ENCODE assay signal across 1 cellular context in the genomic region with DNA sequence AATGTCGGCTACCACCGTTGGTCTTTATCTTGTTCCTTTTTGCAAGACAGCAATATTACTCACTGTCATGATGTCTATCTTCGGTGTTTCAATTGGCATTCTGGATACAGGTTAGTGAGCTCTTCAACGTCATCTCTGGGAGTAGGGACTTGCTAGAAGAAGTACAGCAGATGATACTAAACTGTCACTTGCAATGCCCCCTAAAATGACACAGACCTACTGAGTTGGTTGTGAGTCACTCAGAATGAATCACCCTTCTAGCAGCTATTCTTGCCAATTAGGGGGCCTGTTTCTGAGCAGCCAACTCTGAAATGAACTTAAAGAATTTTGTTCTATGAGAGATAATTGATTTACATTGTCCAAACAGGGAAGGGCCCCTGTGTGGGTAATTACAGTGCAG.
TF ChIP-seq lines count a peak whose summit lies in the region.

No MANE protein-coding gene starts in this region.

TF ChIP-seq in HEK293, 187 proteins besides CTCF, POLR2A, EP300 and RAD21 (continued from another document):
- TF ChIP-seq GLIS1 (tag by site-specific recombination; IDR thresholded peaks at IDR 0.05) (no peak), YY2 (tag by site-specific recombination; IDR thresholded peaks at IDR 0.05) (no peak), HOXD13 (CRISPR knock-in tag; IDR thresholded peaks at IDR 0.05; ENCODE audit: borderline replicate concordance) (no peak), ZNF214 (tag by site-specific recombination; IDR thresholded peaks at IDR 0.05; ENCODE audit: borderline replicate concordance) (no peak), ZFP3 (tag by site-specific recombination; IDR thresholded peaks at IDR 0.05; ENCODE audit: low read depth) (no peak), ZNF843 (tag by site-specific recombination; IDR thresholded peaks at IDR 0.05) (no peak), ZNF10 (tag by site-specific recombination; IDR thresholded peaks at IDR 0.05) (no peak), ZNF274 (IDR thresholded peaks at IDR 0.05; ENCODE audit: low read length) (no peak), ZNF274 (tag by site-specific recombination; IDR thresholded peaks at IDR 0.05; ENCODE audit: borderline replicate concordance) (no peak), ZNF266 (tag by site-specific recombination; IDR thresholded peaks at IDR 0.05; ENCODE audit: low read depth) (no peak), ZNF768 (tag by site-specific recombination; IDR thresholded peaks at IDR 0.05) (no peak), ZNF777 (tag by site-specific recombination; IDR thresholded peaks at IDR 0.05; ENCODE audit: borderline replicate concordance) (no peak), MEIS1 (CRISPR knock-in tag; IDR thresholded peaks at IDR 0.05; ENCODE audit: borderline replicate concordance) (no peak), ZEB2 (tag by site-specific recombination; IDR thresholded peaks at IDR 0.05) (peak; percentile 65), SP7 (tag by site-specific recombination; IDR thresholded peaks at IDR 0.05) (peak; percentile 75), GLI4 (tag by site-specific recombination; IDR thresholded peaks at IDR 0.05) (no peak), ZNF555 (tag by site-specific recombination; conservative IDR thresholded peaks at IDR 0.05) (no peak), ZNF394 (tag by site-specific recombination; IDR thresholded peaks at IDR 0.05; ENCODE audit: borderline replicate concordance) (0 out of 2 replicates have a peak, but pooled peaks have one; percentile 32), ZNF701 (tag by site-specific recombination; IDR thresholded peaks at IDR 0.05) (no peak), ZNF239 (tag by site-specific recombination; IDR thresholded peaks at IDR 0.05) (no peak)
- TF ChIP-seq, protein P1, sequence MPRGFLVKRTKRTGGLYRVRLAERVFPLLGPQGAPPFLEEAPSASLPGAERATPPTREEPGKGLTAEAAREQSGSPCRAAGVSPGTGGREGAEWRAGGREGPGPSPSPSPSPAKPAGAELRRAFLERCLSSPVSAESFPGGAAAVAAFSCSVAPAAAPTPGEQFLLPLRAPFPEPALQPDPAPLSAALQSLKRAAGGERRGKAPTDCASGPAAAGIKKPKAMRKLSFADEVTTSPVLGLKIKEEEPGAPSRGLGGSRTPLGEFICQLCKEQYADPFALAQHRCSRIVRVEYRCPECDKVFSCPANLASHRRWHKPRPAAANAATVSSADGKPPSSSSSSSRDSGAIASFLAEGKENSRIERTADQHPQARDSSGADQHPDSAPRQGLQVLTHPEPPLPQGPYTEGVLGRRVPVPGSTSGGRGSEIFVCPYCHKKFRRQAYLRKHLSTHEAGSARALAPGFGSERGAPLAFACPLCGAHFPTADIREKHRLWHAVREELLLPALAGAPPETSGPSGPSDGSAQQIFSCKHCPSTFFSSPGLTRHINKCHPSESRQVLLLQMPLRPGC (tag by site-specific recombination; IDR thresholded peaks at IDR 0.05), result peak; percentile 39; the same call in 1 of the 2 replicates
- TF ChIP-seq, protein P2, sequence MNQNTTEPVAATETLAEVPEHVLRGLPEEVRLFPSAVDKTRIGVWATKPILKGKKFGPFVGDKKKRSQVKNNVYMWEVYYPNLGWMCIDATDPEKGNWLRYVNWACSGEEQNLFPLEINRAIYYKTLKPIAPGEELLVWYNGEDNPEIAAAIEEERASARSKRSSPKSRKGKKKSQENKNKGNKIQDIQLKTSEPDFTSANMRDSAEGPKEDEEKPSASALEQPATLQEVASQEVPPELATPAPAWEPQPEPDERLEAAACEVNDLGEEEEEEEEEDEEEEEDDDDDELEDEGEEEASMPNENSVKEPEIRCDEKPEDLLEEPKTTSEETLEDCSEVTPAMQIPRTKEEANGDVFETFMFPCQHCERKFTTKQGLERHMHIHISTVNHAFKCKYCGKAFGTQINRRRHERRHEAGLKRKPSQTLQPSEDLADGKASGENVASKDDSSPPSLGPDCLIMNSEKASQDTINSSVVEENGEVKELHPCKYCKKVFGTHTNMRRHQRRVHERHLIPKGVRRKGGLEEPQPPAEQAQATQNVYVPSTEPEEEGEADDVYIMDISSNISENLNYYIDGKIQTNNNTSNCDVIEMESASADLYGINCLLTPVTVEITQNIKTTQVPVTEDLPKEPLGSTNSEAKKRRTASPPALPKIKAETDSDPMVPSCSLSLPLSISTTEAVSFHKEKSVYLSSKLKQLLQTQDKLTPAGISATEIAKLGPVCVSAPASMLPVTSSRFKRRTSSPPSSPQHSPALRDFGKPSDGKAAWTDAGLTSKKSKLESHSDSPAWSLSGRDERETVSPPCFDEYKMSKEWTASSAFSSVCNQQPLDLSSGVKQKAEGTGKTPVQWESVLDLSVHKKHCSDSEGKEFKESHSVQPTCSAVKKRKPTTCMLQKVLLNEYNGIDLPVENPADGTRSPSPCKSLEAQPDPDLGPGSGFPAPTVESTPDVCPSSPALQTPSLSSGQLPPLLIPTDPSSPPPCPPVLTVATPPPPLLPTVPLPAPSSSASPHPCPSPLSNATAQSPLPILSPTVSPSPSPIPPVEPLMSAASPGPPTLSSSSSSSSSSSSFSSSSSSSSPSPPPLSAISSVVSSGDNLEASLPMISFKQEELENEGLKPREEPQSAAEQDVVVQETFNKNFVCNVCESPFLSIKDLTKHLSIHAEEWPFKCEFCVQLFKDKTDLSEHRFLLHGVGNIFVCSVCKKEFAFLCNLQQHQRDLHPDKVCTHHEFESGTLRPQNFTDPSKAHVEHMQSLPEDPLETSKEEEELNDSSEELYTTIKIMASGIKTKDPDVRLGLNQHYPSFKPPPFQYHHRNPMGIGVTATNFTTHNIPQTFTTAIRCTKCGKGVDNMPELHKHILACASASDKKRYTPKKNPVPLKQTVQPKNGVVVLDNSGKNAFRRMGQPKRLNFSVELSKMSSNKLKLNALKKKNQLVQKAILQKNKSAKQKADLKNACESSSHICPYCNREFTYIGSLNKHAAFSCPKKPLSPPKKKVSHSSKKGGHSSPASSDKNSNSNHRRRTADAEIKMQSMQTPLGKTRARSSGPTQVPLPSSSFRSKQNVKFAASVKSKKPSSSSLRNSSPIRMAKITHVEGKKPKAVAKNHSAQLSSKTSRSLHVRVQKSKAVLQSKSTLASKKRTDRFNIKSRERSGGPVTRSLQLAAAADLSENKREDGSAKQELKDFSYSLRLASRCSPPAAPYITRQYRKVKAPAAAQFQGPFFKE (tag by site-specific recombination; IDR thresholded peaks at IDR 0.05; ENCODE audit: borderline replicate concordance), result no peak
- TF ChIP-seq, protein P3, sequence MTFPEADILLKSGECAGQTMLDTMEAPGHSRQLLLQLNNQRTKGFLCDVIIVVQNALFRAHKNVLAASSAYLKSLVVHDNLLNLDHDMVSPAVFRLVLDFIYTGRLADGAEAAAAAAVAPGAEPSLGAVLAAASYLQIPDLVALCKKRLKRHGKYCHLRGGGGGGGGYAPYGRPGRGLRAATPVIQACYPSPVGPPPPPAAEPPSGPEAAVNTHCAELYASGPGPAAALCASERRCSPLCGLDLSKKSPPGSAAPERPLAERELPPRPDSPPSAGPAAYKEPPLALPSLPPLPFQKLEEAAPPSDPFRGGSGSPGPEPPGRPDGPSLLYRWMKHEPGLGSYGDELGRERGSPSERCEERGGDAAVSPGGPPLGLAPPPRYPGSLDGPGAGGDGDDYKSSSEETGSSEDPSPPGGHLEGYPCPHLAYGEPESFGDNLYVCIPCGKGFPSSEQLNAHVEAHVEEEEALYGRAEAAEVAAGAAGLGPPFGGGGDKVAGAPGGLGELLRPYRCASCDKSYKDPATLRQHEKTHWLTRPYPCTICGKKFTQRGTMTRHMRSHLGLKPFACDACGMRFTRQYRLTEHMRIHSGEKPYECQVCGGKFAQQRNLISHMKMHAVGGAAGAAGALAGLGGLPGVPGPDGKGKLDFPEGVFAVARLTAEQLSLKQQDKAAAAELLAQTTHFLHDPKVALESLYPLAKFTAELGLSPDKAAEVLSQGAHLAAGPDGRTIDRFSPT (tag by site-specific recombination; IDR thresholded peaks at IDR 0.05), result 0 out of 2 replicates have a peak, but pooled peaks have one; percentile 42
- TF ChIP-seq, protein P4, sequence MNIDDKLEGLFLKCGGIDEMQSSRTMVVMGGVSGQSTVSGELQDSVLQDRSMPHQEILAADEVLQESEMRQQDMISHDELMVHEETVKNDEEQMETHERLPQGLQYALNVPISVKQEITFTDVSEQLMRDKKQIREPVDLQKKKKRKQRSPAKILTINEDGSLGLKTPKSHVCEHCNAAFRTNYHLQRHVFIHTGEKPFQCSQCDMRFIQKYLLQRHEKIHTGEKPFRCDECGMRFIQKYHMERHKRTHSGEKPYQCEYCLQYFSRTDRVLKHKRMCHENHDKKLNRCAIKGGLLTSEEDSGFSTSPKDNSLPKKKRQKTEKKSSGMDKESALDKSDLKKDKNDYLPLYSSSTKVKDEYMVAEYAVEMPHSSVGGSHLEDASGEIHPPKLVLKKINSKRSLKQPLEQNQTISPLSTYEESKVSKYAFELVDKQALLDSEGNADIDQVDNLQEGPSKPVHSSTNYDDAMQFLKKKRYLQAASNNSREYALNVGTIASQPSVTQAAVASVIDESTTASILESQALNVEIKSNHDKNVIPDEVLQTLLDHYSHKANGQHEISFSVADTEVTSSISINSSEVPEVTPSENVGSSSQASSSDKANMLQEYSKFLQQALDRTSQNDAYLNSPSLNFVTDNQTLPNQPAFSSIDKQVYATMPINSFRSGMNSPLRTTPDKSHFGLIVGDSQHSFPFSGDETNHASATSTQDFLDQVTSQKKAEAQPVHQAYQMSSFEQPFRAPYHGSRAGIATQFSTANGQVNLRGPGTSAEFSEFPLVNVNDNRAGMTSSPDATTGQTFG (tag by site-specific recombination; IDR thresholded peaks at IDR 0.05; ENCODE audit: borderline replicate concordance), result no peak
- TF ChIP-seq, protein P5, sequence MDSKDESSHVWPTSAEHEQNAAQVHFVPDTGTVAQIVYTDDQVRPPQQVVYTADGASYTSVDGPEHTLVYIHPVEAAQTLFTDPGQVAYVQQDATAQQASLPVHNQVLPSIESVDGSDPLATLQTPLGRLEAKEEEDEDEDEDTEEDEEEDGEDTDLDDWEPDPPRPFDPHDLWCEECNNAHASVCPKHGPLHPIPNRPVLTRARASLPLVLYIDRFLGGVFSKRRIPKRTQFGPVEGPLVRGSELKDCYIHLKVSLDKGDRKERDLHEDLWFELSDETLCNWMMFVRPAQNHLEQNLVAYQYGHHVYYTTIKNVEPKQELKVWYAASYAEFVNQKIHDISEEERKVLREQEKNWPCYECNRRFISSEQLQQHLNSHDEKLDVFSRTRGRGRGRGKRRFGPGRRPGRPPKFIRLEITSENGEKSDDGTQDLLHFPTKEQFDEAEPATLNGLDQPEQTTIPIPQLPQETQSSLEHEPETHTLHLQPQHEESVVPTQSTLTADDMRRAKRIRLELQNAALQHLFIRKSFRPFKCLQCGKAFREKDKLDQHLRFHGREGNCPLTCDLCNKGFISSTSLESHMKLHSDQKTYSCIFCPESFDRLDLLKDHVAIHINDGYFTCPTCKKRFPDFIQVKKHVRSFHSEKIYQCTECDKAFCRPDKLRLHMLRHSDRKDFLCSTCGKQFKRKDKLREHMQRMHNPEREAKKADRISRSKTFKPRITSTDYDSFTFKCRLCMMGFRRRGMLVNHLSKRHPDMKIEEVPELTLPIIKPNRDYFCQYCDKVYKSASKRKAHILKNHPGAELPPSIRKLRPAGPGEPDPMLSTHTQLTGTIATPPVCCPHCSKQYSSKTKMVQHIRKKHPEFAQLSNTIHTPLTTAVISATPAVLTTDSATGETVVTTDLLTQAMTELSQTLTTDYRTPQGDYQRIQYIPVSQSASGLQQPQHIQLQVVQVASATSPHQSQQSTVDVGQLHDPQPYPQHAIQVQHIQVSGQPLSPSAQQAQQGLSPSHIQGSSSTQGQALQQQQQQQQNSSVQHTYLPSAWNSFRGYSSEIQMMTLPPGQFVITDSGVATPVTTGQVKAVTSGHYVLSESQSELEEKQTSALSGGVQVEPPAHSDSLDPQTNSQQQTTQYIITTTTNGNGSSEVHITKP (tag by site-specific recombination; IDR thresholded peaks at IDR 0.05), result no peak
- TF ChIP-seq, protein P6, sequence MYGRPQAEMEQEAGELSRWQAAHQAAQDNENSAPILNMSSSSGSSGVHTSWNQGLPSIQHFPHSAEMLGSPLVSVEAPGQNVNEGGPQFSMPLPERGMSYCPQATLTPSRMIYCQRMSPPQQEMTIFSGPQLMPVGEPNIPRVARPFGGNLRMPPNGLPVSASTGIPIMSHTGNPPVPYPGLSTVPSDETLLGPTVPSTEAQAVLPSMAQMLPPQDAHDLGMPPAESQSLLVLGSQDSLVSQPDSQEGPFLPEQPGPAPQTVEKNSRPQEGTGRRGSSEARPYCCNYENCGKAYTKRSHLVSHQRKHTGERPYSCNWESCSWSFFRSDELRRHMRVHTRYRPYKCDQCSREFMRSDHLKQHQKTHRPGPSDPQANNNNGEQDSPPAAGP (tag by site-specific recombination; IDR thresholded peaks at IDR 0.05), result no peak
